17 cellular contexts compared by ENCODE assay signal in the genomic region with DNA sequence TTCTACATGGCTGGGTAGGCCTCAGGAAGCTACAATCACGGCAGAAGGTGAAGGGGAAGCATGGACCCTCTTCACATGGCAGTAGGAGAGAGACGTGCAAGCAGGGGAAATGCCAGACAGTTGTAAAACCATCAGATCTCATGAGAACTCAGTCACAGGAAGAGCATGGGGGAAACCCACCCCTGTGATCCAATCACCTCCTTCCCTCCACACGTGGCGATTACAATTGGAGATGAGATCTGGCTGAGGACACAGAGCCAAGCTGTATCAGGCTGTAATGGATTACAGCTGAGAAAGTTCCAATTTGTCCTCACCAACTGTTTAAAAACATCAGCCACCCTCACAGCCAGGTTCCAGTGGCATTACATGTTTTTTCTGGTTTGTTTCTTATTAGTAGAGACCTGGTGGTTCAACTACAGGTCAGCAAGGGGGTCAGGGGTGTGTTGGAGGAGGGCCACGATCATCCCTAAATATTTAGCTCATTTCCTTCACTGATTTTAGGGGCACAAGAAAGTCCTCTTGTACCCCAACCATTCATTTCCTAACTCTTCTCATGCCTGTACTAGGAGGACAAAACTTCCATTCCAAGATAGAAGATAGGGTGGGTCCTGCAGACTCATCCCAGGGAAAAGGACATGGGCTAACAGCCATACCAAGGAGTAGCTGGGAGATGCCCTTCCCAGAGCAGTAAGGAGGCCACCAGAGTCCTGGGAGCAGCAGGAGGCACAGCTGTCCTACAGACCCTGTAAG. TPM values are rescaled to one million over a fixed set of nuclear protein-coding genes. Genes with fewer than 3 reads are reported as not detected.
A peak's percentile ranks its signal among the peaks of the same experiment; 100 is the strongest.
DNase-seq lines count a peak whose midpoint lies in the region; ATAC-seq, FAIRE-seq and TF ChIP-seq lines count a peak whose summit lies in the region.
"Had no signal": no experiment of that assay in that cellular context is flagged by ENCODE, and none has a peak within 500 bp of the region (broad histone marks: within the 10 kb centered on the region; RNA-seq: fewer than 3 reads in every experiment).

No MANE protein-coding gene starts in this region.

- intact Hi-C loops in ascending aorta (cut with DNase I): no loop called here

- no peak overlapping the region for H3K4me3 ChIP-seq in HEK293 (ENCODE audit: low read depth, low read length)
- no peak overlapping the region for H3K4me3 ChIP-seq in ascending aorta
- H3K4me3 ChIP-seq in keratinocyte (ENCODE audit: control insufficient read depth in 2 of 3, extremely low read depth in 1 of 3, insufficient read depth in 2 of 3, low read depth in 1 of 3, low read length in 3 of 3): no peak overlapping the region
- no peak overlapping the region for H3K4me3 ChIP-seq in subcutaneous abdominal adipose tissue (ENCODE audit: low read depth in 1 of 5, low read length in 5 of 5)
- H3K4me3 ChIP-seq: suprapubic skin had no signal

- H2AFZ ChIP-seq in keratinocyte (ENCODE audit: control insufficient read depth, low read length): no peak overlapping the region

- ATAC-seq in GM19023 (IDR thresholded peaks at IDR 0.05; ENCODE audit: unreplicated experiment): no peak

- CTCF ChIA-PET in HEK293 (lab: Yijun Ruan, JAX): interaction anchor here (0.8 to 1.6 kb wide), 3 partner anchors 16 to 178 kb away, joined by 3 to 5 read pairs (median 3); no protein-coding TSS in a partner anchor

- H3K9ac ChIP-seq in keratinocyte (ENCODE audit: control insufficient read depth, extremely low read depth, insufficient read depth, low read length) (no peak overlapping the region), subcutaneous abdominal adipose tissue (ENCODE audit: low read length in 5 of 5) (no peak overlapping the region)

- POLR2A ChIA-PET in HEK293 (lab: Yijun Ruan, JAX): interaction anchor here (0.6 kb wide), 2 partner anchors 204 to 709 kb away, joined by 4 to 5 read pairs; no protein-coding TSS in a partner anchor

- no peak overlapping the region for H3K27ac ChIP-seq in HEK293 (ENCODE audit: extremely low read depth, low read depth, low read length)
- peak overlapping the region; percentile 41 to 58 for H3K27ac ChIP-seq in ascending aorta
- no peak overlapping the region for H3K27ac ChIP-seq in keratinocyte (ENCODE audit: control insufficient read depth, insufficient read depth, low read length)
- peak overlapping the region; percentile 18 for H3K27ac ChIP-seq in subcutaneous abdominal adipose tissue (ENCODE audit: low read depth, low read length)
- H3K27ac ChIP-seq: C4-2B, suprapubic skin had no signal

- H4K20me1 ChIP-seq in keratinocyte (ENCODE audit: control insufficient read depth, extremely low read depth, insufficient read depth, low read length): peaks cover 37% of the 10 kb centered on the region

- H3K4me1 ChIP-seq in HEK293 (ENCODE audit: control insufficient read depth, insufficient read depth, low read length) (no peaks in the 10 kb centered on the region), ascending aorta (peaks cover 9 to 11% of the 10 kb centered on the region in 2 donors), keratinocyte (ENCODE audit: control insufficient read depth, extremely low read depth, insufficient read depth, low read length) (no peaks in the 10 kb centered on the region), subcutaneous abdominal adipose tissue (ENCODE audit: control insufficient read depth in 5 of 5, insufficient read depth in 5 of 5, low read length in 5 of 5) (peaks cover 0 to 8% (median 6%) of the 10 kb centered on the region in 5 donors)
- H3K4me1 ChIP-seq: suprapubic skin had no signal

- no peak for DNase-seq in ascending aorta (ENCODE audit: low spot score in 2 of 2)
- no peak for DNase-seq in keratinocyte (ENCODE audit: low read depth, low spot score)
- DNase-seq in activated CD8-positive, alpha-beta memory T cell treated with anti-CD3 and anti-CD28 coated beads for 24 hours: no peak
- no peak for DNase-seq in NCI-H128 (lab: John Stamatoyannopoulos, UW; ENCODE audit: unreplicated experiment)
- DNase-seq: activated CD4-positive, CD25-positive, alpha-beta regulatory T cell; activated effector memory CD4-positive, alpha-beta T cell treated with Interleukin-2 at 50 U/mL for 16 hours; DMS79 treated with DMSO at 0.1 percent for 48 hours; effector CD4-positive, alpha-beta T cell; NCI-H748 treated with DMSO at 0.1 percent for 48 hours; right cardiac atrium; RPMI8226; stimulated activated CD4-positive, alpha-beta T cell treated with anti-CD3 and anti-CD28 coated beads, Interleukin-1b, Interleukin-23, amount 100 ng/mL, for 48 hours had no signal

- peak; percentile 67 for FAIRE-seq in keratinocyte (lab: Jason Lieb, UNC)

- H3K9me1 ChIP-seq in keratinocyte (ENCODE audit: control insufficient read depth, extremely low read depth, insufficient read depth, low read length): peaks cover 2% of the 10 kb centered on the region

- H3K9me3 ChIP-seq in HEK293 (ENCODE audit: control insufficient read depth, insufficient read depth, low read depth, low read length) (no peaks in the 10 kb centered on the region), ascending aorta (no peaks in the 10 kb centered on the region), keratinocyte (ENCODE audit: control insufficient read depth, low read depth, low read length) (no peaks in the 10 kb centered on the region), subcutaneous abdominal adipose tissue (ENCODE audit: control insufficient read depth in 5 of 5, low read length in 5 of 5) (no peaks in the 10 kb centered on the region)
- H3K9me3 ChIP-seq: suprapubic skin had no signal

- H3K79me2 ChIP-seq in keratinocyte (ENCODE audit: control insufficient read depth, insufficient read depth, low read length): no peaks in the 10 kb centered on the region

- H3K36me3 ChIP-seq in HEK293 (ENCODE audit: control insufficient read depth in 2 of 2, insufficient read depth in 1 of 2, low read length in 2 of 2) (peaks cover 0 to 36% of the 10 kb centered on the region in 2 experiments; a peak in 1 of 3 replicates), ascending aorta (peaks cover 33 to 36% of the 10 kb centered on the region in 2 donors), keratinocyte (ENCODE audit: control insufficient read depth in 2 of 2, extremely low read depth in 1 of 2, insufficient read depth in 2 of 2, low read length in 2 of 2) (peaks cover 14 to 19% of the 10 kb centered on the region in 2 experiments), subcutaneous abdominal adipose tissue (ENCODE audit: control insufficient read depth in 5 of 5, insufficient read depth in 5 of 5, low read length in 5 of 5) (peaks cover 19 to 42% (median 38%) of the 10 kb centered on the region in 5 donors)

- H3K27me3 ChIP-seq in ascending aorta (no peaks in the 10 kb centered on the region), keratinocyte (ENCODE audit: control insufficient read depth, extremely low read depth, insufficient read depth, low read length) (no peaks in the 10 kb centered on the region), subcutaneous abdominal adipose tissue (ENCODE audit: control insufficient read depth in 5 of 5, insufficient read depth in 4 of 5, low read length in 5 of 5) (no peaks in the 10 kb centered on the region)
- H3K27me3 ChIP-seq: suprapubic skin had no signal

- dilution Hi-C loops in keratinocyte (cut with MboI; ENCODE audit: extremely low pct_ligation_motif_present, low sequenced_read_pairs): no loop called here

- TF ChIP-seq CTCF in HEK293 (tag by site-specific recombination; IDR thresholded peaks at IDR 0.05) (no peak), ascending aorta (IDR thresholded peaks at IDR 0.05) (no peak), keratinocyte (optimal IDR thresholded peaks at IDR 0.05 in 1 of 3, IDR thresholded peaks at IDR 0.05 in 1 of 3, conservative IDR thresholded peaks at IDR 0.05 in 1 of 3; ENCODE audit: extremely low read depth in 1 of 3, insufficient read depth in 2 of 3, low read length in 3 of 3) (no peak)

- no peak overlapping the region for H3K4me2 ChIP-seq in keratinocyte (ENCODE audit: control insufficient read depth, extremely low read depth, insufficient read depth, low read depth, low read length)

TF ChIP-seq in HEK293, 187 proteins besides CTCF, POLR2A, EP300 and RAD21:
- TF ChIP-seq ZNF394 (tag by site-specific recombination; IDR thresholded peaks at IDR 0.05; ENCODE audit: borderline replicate concordance): peak; percentile 35; the same call in 1 of the 2 replicates
- no peak for TF ChIP-seq SALL2 (tag by site-specific recombination; IDR thresholded peaks at IDR 0.05; ENCODE audit: borderline replicate concordance)

RNA-seq across cellular contexts. Expression of gene ANXA2, which starts 54.4 kb away (rescaled TPM):
- total RNA-seq in ascending aorta: 730 TPM
- 10,132 to 15,949 TPM (median 11,017 TPM) in 3 replicates for polyA plus RNA-seq in keratinocyte
- polyA plus RNA-seq in keratinocyte (2011; ENCODE audit: low read depth): 4,066 TPM
- polyA plus RNA-seq in keratinocyte (2011; cell fraction: cytosol; rRNA removed): 14,846 and 18,096 TPM in 2 replicates
- 11,086 and 11,309 TPM in 2 replicates for polyA plus RNA-seq in keratinocyte (2011; cell fraction: nucleus; rRNA removed)
- polyA plus RNA-seq in keratinocyte (2012; ENCODE audit: low replicate concordance): 4,107 and 9,800 TPM in 2 replicates
- polyA minus RNA-seq in keratinocyte: 5,148 to 8,880 TPM (median 8,598 TPM) in 3 replicates
- polyA minus RNA-seq in keratinocyte (2011; cell fraction: cytosol; rRNA and poly(A)+ RNA removed): 5,055 TPM
- polyA minus RNA-seq in keratinocyte (2011; cell fraction: nucleus; rRNA and poly(A)+ RNA removed): 2,602 and 4,474 TPM in 2 replicates

Comparison
In these comparisons a context has a peak if more than half of its experiments do, and no peak if none do; other contexts are left out.
1. H3K27ac ChIP-seq: peak in ascending aorta (2 of 2) and subcutaneous abdominal adipose tissue (single experiment); none in HEK293 (single experiment) and keratinocyte (single experiment).